23 cellular contexts compared by ENCODE assay signal in genomic region chr3:13521309-13521708, GRCh38. TPM values are rescaled to one million over a fixed set of nuclear protein-coding genes. Genes with fewer than 3 reads are reported as not detected.
DNase-seq lines count a peak whose midpoint lies in the region; ATAC-seq, FAIRE-seq and TF ChIP-seq lines count a peak whose summit lies in the region.
"Had no signal": no experiment of that assay in that cellular context is flagged by ENCODE, and none has a peak within 500 bp of the region (broad histone marks: within the 10 kb centered on the region; RNA-seq: fewer than 3 reads in every experiment).

No MANE protein-coding gene starts in this region.

- H4K5ac ChIP-seq in H1 (ENCODE audit: insufficient read length, low read depth, low read length) = no peak overlapping the region

- DNase-seq in K562 (ENCODE audit: extremely low read depth in 1 of 4, low spot score in 3 of 4) = no peak
- no peak for DNase-seq in H1 (ENCODE audit: low read depth in 1 of 2, low spot score in 2 of 2)
- no peak for DNase-seq in upper lobe of right lung
- DNase-seq in brain microvascular endothelial cell = no peak
- DNase-seq: 8988T; ACHN; BE2C; C1 segment of cervical spinal cord; Caco-2; Calu3; CD4-positive, alpha-beta T cell; CD8-positive, alpha-beta T cell; DMS79 treated with DMSO at 0.1 percent for 48 hours; GF-D8 had no signal

- H3K18ac ChIP-seq in H1 (ENCODE audit: extremely low read depth, low read length) = no peak overlapping the region

- no peak for FAIRE-seq in K562 (lab: Jason Lieb, UNC)
- no peak for FAIRE-seq in H1 (lab: Jason Lieb, UNC)
- FAIRE-seq: A204.1, D721Med, G401.6, GM12891, GM19239 had no signal

- peaks cover 43 to 62% of the 10 kb centered on the region in 2 experiments for H3K27me3 ChIP-seq in K562 (ENCODE audit: control insufficient read depth in 2 of 2, insufficient read depth in 2 of 2, low read length in 2 of 2)
- H3K27me3 ChIP-seq in H1 (replicated peaks in 1 of 4; ENCODE audit: control insufficient read depth in 3 of 4, extremely low read depth in 1 of 4, insufficient read depth in 3 of 4, low read length in 3 of 4) = no peaks in the 10 kb centered on the region; a peak in 1 of 7 replicates
- no peaks in the 10 kb centered on the region for H3K27me3 ChIP-seq in upper lobe of right lung
- no peaks in the 10 kb centered on the region for H3K27me3 ChIP-seq in brain microvascular endothelial cell (replicated peaks)
- H3K27me3 ChIP-seq: BE2C, BLaER1 had no signal

- H3K9me1 ChIP-seq in K562 (ENCODE audit: control insufficient read depth, insufficient read depth, low read length) = no peaks in the 10 kb centered on the region

- no peak overlapping the region for H3K4ac ChIP-seq in H1 (replicated peaks; ENCODE audit: insufficient read length, low read depth, low read length)

- no peak overlapping the region for H2BK120ac ChIP-seq in H1 (replicated peaks; ENCODE audit: low read depth, low read length)

- H2BK15ac ChIP-seq in H1 (ENCODE audit: low read length) = peak overlapping the region; percentile 16; the same call in 1 of the 2 replicates

- H3K79me1 ChIP-seq in H1 (ENCODE audit: low read depth, low read length) = no peaks in the 10 kb centered on the region

- TF ChIP-seq CTCF in HEK293 (tag by site-specific recombination; IDR thresholded peaks at IDR 0.05) (no peak), K562 (IDR thresholded peaks at IDR 0.05 in 2 of 3, conservative IDR thresholded peaks at IDR 0.05 in 1 of 3; ENCODE audit: insufficient read depth in 2 of 3, low read depth in 1 of 3, low read length in 3 of 3) (no peak), H1 (IDR thresholded peaks at IDR 0.05; ENCODE audit: control extremely low read depth in 1 of 3, insufficient read depth in 1 of 3, low read depth in 1 of 3, low read length in 3 of 3) (no peak), upper lobe of right lung (IDR thresholded peaks at IDR 0.05) (no peak), brain microvascular endothelial cell (IDR thresholded peaks at IDR 0.05; ENCODE audit: low read depth, low read length, missing control alignments) (no peak)

- no peak overlapping the region for H2BK12ac ChIP-seq in H1 (ENCODE audit: low read depth, low read length)

- H4K8ac ChIP-seq in H1 (ENCODE audit: extremely low read depth, insufficient read depth, low read length) = no peak overlapping the region

- POLR2A ChIA-PET in HEK293 (lab: Yijun Ruan, JAX) (no interaction called here), K562 (lab: Yijun Ruan, JAX) (interaction anchor here (0.7 kb wide), 1 partner anchor 47 kb away, joined by 3 read pairs; no protein-coding TSS in a partner anchor), H1 (lab: Charles Lee; ENCODE audit: partially characterized antibody) (no interaction called here)

- H3K56ac ChIP-seq in H1 (replicated peaks; ENCODE audit: insufficient read length, low read depth, low read length) = no peak overlapping the region

- H3K14ac ChIP-seq in H1 (ENCODE audit: insufficient read length) = no peak overlapping the region

- H3K36me3 ChIP-seq in HEK293 (ENCODE audit: control insufficient read depth in 2 of 2, insufficient read depth in 1 of 2, low read length in 2 of 2) = no peaks in the 10 kb centered on the region
- H3K36me3 ChIP-seq in K562 (ENCODE audit: control insufficient read depth, insufficient read depth, low read length) = no peaks in the 10 kb centered on the region
- H3K36me3 ChIP-seq in H1 (ENCODE audit: control insufficient read depth in 2 of 4, insufficient read depth in 4 of 4, low read length in 3 of 4) = no peaks in the 10 kb centered on the region
- no peaks in the 10 kb centered on the region for H3K36me3 ChIP-seq in upper lobe of right lung
- no peaks in the 10 kb centered on the region for H3K36me3 ChIP-seq in brain microvascular endothelial cell (replicated peaks)
- H3K36me3 ChIP-seq: BE2C, BLaER1 had no signal

- H3K9me3 ChIP-seq in HEK293 (ENCODE audit: control insufficient read depth, insufficient read depth, low read depth, low read length) = no peaks in the 10 kb centered on the region
- no peaks in the 10 kb centered on the region for H3K9me3 ChIP-seq in K562 (replicated peaks; ENCODE audit: control insufficient read depth, insufficient read depth, low read depth, low read length)
- peaks cover 0 to 2% of the 10 kb centered on the region in 2 experiments; a peak in 1 of 4 replicates for H3K9me3 ChIP-seq in H1 (ENCODE audit: insufficient read depth in 2 of 2, low read depth in 1 of 2, low read length in 1 of 2)
- no peaks in the 10 kb centered on the region for H3K9me3 ChIP-seq in upper lobe of right lung
- H3K9me3 ChIP-seq: BE2C, BLaER1, Caco-2 had no signal

- in situ Hi-C loops in K562 (cut with MboI) (no loop called here), brain microvascular endothelial cell (cut with HindIII; ENCODE audit: low pct_ligation_motif_present, low sequenced_read_pairs) (loop anchor here (25.0 kb wide), 1 partner anchor 116 kb away; no protein-coding TSS in a partner anchor)

- H2AFZ ChIP-seq in K562 (ENCODE audit: low read depth, low read length) = no peak overlapping the region
- H2AFZ ChIP-seq in H1 (ENCODE audit: low read length) = no peak overlapping the region

- H3K4me1 ChIP-seq in HEK293 (ENCODE audit: control insufficient read depth, insufficient read depth, low read length) = no peaks in the 10 kb centered on the region
- H3K4me1 ChIP-seq in K562 (replicated peaks in 1 of 2; ENCODE audit: control insufficient read depth in 2 of 2, insufficient read depth in 2 of 2, low read length in 2 of 2) = peaks cover 0 to 19% of the 10 kb centered on the region in 2 experiments; a peak in 2 of 5 replicates
- peaks cover 0 to 8% (median 5%) of the 10 kb centered on the region in 4 experiments; a peak in 5 of 7 replicates for H3K4me1 ChIP-seq in H1 (replicated peaks in 1 of 4; ENCODE audit: control insufficient read depth in 3 of 4, insufficient read depth in 4 of 4, low read length in 3 of 4)
- H3K4me1 ChIP-seq in upper lobe of right lung = no peaks in the 10 kb centered on the region
- H3K4me1 ChIP-seq: BE2C had no signal

- BruUV-seq in K562 (replicated peaks; lab: Mats Ljungman, UMichigan) = no TSS peak

- TF ChIP-seq EP300 in K562 (IDR thresholded peaks at IDR 0.05; ENCODE audit: low read length) (no peak), H1 (IDR thresholded peaks at IDR 0.05; ENCODE audit: borderline replicate concordance in 1 of 2, low read depth in 2 of 2, low read length in 2 of 2) (no peak)

- H3K79me2 ChIP-seq in K562 (ENCODE audit: control insufficient read depth, insufficient read depth, low read length) (no peaks in the 10 kb centered on the region), H1 (ENCODE audit: control insufficient read depth in 1 of 2, insufficient read depth in 2 of 2, low read length in 2 of 2) (no peaks in the 10 kb centered on the region)

- H3K4me3 ChIP-seq in HEK293 (ENCODE audit: low read depth, low read length) (no peak overlapping the region), K562 (no peak overlapping the region), H1 (ENCODE audit: extremely low read depth in 1 of 4, insufficient read depth in 2 of 4, low read depth in 3 of 4, low read length in 4 of 4) (no peak overlapping the region), upper lobe of right lung (no peak overlapping the region), brain microvascular endothelial cell (ENCODE audit: low read depth, low read length) (no peak overlapping the region)
- H3K4me3 ChIP-seq: BLaER1 had no signal

- no peak overlapping the region for H2BK5ac ChIP-seq in H1 (ENCODE audit: low read depth, low read length)

- H3K4me2 ChIP-seq in K562 (ENCODE audit: insufficient read depth, low read length) (no peak overlapping the region), H1 (ENCODE audit: insufficient read depth in 1 of 2, low read depth in 2 of 2, low read length in 2 of 2) (no peak overlapping the region)
- H3K4me2 ChIP-seq: BLaER1 had no signal

- ATAC-seq in K562 (no peak), upper lobe of right lung (no peak), HG03432 (IDR thresholded peaks at IDR 0.05; ENCODE audit: unreplicated experiment) (no peak)
- ATAC-seq: CD8-positive, alpha-beta T cell had no signal

- no peak overlapping the region for H2AK5ac ChIP-seq in H1 (ENCODE audit: low read depth, low read length)

- no peak overlapping the region for H3K9ac ChIP-seq in K562 (ENCODE audit: insufficient read depth in 1 of 2, low read depth in 2 of 2, low read length in 2 of 2)
- H3K9ac ChIP-seq in H1 (replicated peaks in 1 of 4; ENCODE audit: extremely low read depth in 1 of 4, low read depth in 3 of 4, low read length in 3 of 4) = no peak overlapping the region
- H3K9ac ChIP-seq: BLaER1 had no signal

- 3% methylated on average over 6 of the region's 6 CpGs for WGBS in K562 (ENCODE audit: insufficient coverage, low coverage, missing lambda C conversion rate)
- WGBS in H1 (ENCODE audit: extremely low coverage in 1 of 2, insufficient coverage in 1 of 2, insufficient read length in 1 of 2, insufficient replicate concordance in 2 of 2, low coverage in 1 of 2, low lambda C conversion rate in 2 of 2, missing lambda C conversion rate in 1 of 2), 2 experiments = 89% methylated on average over 6 of the region's 6 CpGs; no CpG with 5 or more reads in 1 of the 2 experiments

- H3K27ac ChIP-seq in HEK293 (ENCODE audit: extremely low read depth, low read depth, low read length) (no peak overlapping the region), K562 (ENCODE audit: extremely low read depth, low read depth, low read length) (no peak overlapping the region), H1 (ENCODE audit: low read depth, low read length) (no peak overlapping the region), upper lobe of right lung (no peak overlapping the region), brain microvascular endothelial cell (no peak overlapping the region)
- H3K27ac ChIP-seq: BLaER1 had no signal

- CTCF ChIA-PET in HEK293 (lab: Yijun Ruan, JAX) = no interaction called here
- CTCF ChIA-PET in K562 (lab: Yijun Ruan, JAX; ENCODE audit: low intra/inter-chr PET ratio) = no interaction called here
- CTCF ChIA-PET in H1 (lab: Charles Lee; ENCODE audit: partially characterized antibody) = interaction anchor here (2.2 to 51.2 kb wide), 3 partner anchors 14 to 127 kb away, joined by 10 to 856 read pairs (median 14); no protein-coding TSS in a partner anchor

- intact Hi-C loops in K562 (cut with micrococcal nuclease) (no loop called here), upper lobe of right lung (cut with DNase I) (no loop called here)

- H3K23me2 ChIP-seq in H1 (ENCODE audit: low read depth, low read length) = no peaks in the 10 kb centered on the region

- H2BK20ac ChIP-seq in H1 (ENCODE audit: low read length) = no peak overlapping the region

- no peak for TF ChIP-seq RAD21 in K562 (CRISPR knock-in tag; conservative IDR thresholded peaks at IDR 0.05 in 1 of 2, IDR thresholded peaks at IDR 0.05 in 1 of 2)
- no peak for TF ChIP-seq RAD21 in H1 (IDR thresholded peaks at IDR 0.05 in 1 of 2, conservative IDR thresholded peaks at IDR 0.05 in 1 of 2; ENCODE audit: low read depth in 2 of 2, low read length in 2 of 2)

- no peak overlapping the region for H3K23ac ChIP-seq in H1 (ENCODE audit: insufficient read length)

- TF ChIP-seq POLR2A in K562 (conservative IDR thresholded peaks at IDR 0.05) (no peak), H1 (IDR thresholded peaks at IDR 0.05; ENCODE audit: control extremely low read depth in 1 of 2, low read depth in 2 of 2, low read length in 2 of 2) (no peak)

- H4K20me1 ChIP-seq in K562 (replicated peaks; ENCODE audit: control insufficient read depth, insufficient read depth, low read length) (no peaks in the 10 kb centered on the region; the same call in 1 of the 2 replicates), H1 (replicated peaks in 1 of 2; ENCODE audit: control insufficient read depth in 1 of 2, insufficient read depth in 2 of 2, low read length in 2 of 2) (peaks cover 0 to 2% of the 10 kb centered on the region in 2 experiments)
- H4K20me1 ChIP-seq: BLaER1 had no signal

- H4K91ac ChIP-seq in H1 (replicated peaks; ENCODE audit: insufficient read length, low read length) = no peak overlapping the region

RNA-seq across cellular contexts. Expression of gene FBLN2, which starts 27.6 kb away (rescaled TPM):
- total RNA-seq in K562 (2011; cell fraction: chromatin; rRNA removed; ENCODE audit: low replicate concordance) = 0.32 and 0.72 TPM in 2 replicates
- total RNA-seq in K562 (2011; cell fraction: nucleolus; rRNA removed) = 0.53 and 1.5 TPM in 2 replicates
- 0.15 and 0.23 TPM in 2 replicates for total RNA-seq in K562 (2011; cell fraction: nucleoplasm; rRNA removed)
- not detected in 2 replicates for total RNA-seq in K562 (2014; rRNA removed)
- not detected in 2 replicates for total RNA-seq in K562 (2014; rRNA removed; fragmentation: Illumina TruSeq; extraction: Trizol)
- not detected in 2 replicates for total RNA-seq in K562 (2015; rRNA removed; fragmentation: Illumina TruSeq; extraction: Trizol)
- total RNA-seq in K562 (2021) = 0.04 and 0.13 TPM in 2 replicates
- 0.10 and 0.14 TPM in 2 replicates for polyA plus RNA-seq in K562 (2011; rRNA removed)
- 0.18 and 0.64 TPM in 2 replicates for polyA plus RNA-seq in K562 (2011; cell fraction: cytosol; rRNA removed)
- 0.11 and 0.82 TPM in 2 replicates for polyA plus RNA-seq in K562 (2011; cell fraction: nucleus; rRNA removed)
- polyA plus RNA-seq in K562 (2012) = 0.04 and 0.08 TPM in 2 replicates
- not detected in 2 replicates for polyA plus RNA-seq in K562 (2014; fragmentation: Illumina TruSeq; extraction: Trizol)
- not detected for polyA plus RNA-seq in K562 (2014; fragmentation: Nextera tagmentation; extraction: Ambion mirVana)
- polyA plus RNA-seq in K562 (2014; rRNA removed) = 0.03 TPM in 1 of 2 replicates, not detected in the other
- 0.21 TPM in 1 of 2 replicates, not detected in the other for polyA minus RNA-seq in K562 (2011; rRNA and poly(A)+ RNA removed)
- polyA minus RNA-seq in K562 (2011; cell fraction: cytosol; rRNA and poly(A)+ RNA removed) = 0.19 TPM in 1 of 2 replicates, not detected in the other
- polyA minus RNA-seq in K562 (2011; cell fraction: nucleus; rRNA and poly(A)+ RNA removed) = 0.11 and 0.13 TPM in 2 replicates
- total RNA-seq in H1 (2021; fragmentation: NEBNext Ultra II Directional; extraction: Animal tissue kit (Norgen Biotek cat#: 25700)) = 15.5 and 17.4 TPM in 2 replicates
- 24.2 and 26.5 TPM in 2 replicates for polyA plus RNA-seq in H1 (2011; rRNA removed)
- polyA plus RNA-seq in H1 (2011; cell fraction: cytosol; rRNA removed) = 18.1 TPM
- polyA plus RNA-seq in H1 (2011; cell fraction: nucleus; rRNA removed) = 23.2 TPM
- 7.5 to 15.3 TPM (median 12.9 TPM) in 4 replicates for polyA plus RNA-seq in H1 (2012, experiment 1 of 2)
- polyA plus RNA-seq in H1 (2012, experiment 2 of 2) = 12.0 TPM
- 42.7 TPM for polyA plus RNA-seq in H1 (2013, experiment 1 of 2)
- 31.4 TPM for polyA plus RNA-seq in H1 (2013, experiment 2 of 2)
- polyA minus RNA-seq in H1 (2011; rRNA and poly(A)+ RNA removed) = 9.5 and 12.2 TPM in 2 replicates
- polyA minus RNA-seq in H1 (2011; cell fraction: cytosol; rRNA and poly(A)+ RNA removed) = 17.5 TPM
- polyA minus RNA-seq in H1 (2011; cell fraction: nucleus; rRNA and poly(A)+ RNA removed) = 6.6 TPM
- 32.9 TPM for total RNA-seq in upper lobe of right lung
- total RNA-seq: Calu3 had no signal
- polyA plus RNA-seq: CD14-positive monocyte had no signal

RNA-seq across cellular contexts. Expression of gene HDAC11, which starts 41.2 kb away (rescaled TPM):
- 2.7 and 8.1 TPM in 2 replicates for total RNA-seq in K562 (2011; cell fraction: chromatin; rRNA removed; ENCODE audit: low replicate concordance)
- total RNA-seq in K562 (2011; cell fraction: nucleolus; rRNA removed) = 7.7 and 8.8 TPM in 2 replicates
- total RNA-seq in K562 (2011; cell fraction: nucleoplasm; rRNA removed) = 5.1 and 6.9 TPM in 2 replicates
- total RNA-seq in K562 (2014; rRNA removed) (4.1 and 8.2 TPM in 2 replicates), K562 (2014; rRNA removed; fragmentation: Illumina TruSeq; extraction: Trizol) (2.5 and 3.1 TPM in 2 replicates), K562 (2015; rRNA removed; fragmentation: Illumina TruSeq; extraction: Trizol) (4.6 TPM in 2 replicates), K562 (2021) (4.6 and 6.0 TPM in 2 replicates), upper lobe of right lung (15.0 TPM)
- polyA plus RNA-seq in K562 (2011; rRNA removed) (4.6 and 6.4 TPM in 2 replicates), K562 (2014; fragmentation: Illumina TruSeq; extraction: Trizol) (4.5 and 4.9 TPM in 2 replicates), K562 (2014; fragmentation: Nextera tagmentation; extraction: Ambion mirVana) (1 to 10 TPM in 1 of 2 experiments, under 1 TPM in 1; 0.60 to 1.2 TPM), K562 (2014; rRNA removed) (5.0 and 7.9 TPM in 2 replicates), H1 (2011; rRNA removed) (6.8 and 7.7 TPM in 2 replicates)
- polyA plus RNA-seq in K562 (2011; cell fraction: cytosol; rRNA removed) = 6.6 and 7.2 TPM in 2 replicates
- polyA plus RNA-seq in K562 (2011; cell fraction: nucleus; rRNA removed) = 4.0 and 4.1 TPM in 2 replicates
- polyA plus RNA-seq in K562 (2012) = 6.2 and 9.2 TPM in 2 replicates
- 3.7 and 4.3 TPM in 2 replicates for polyA minus RNA-seq in K562 (2011; rRNA and poly(A)+ RNA removed)
- 2.7 and 3.1 TPM in 2 replicates for polyA minus RNA-seq in K562 (2011; cell fraction: cytosol; rRNA and poly(A)+ RNA removed)
- 2.4 and 4.4 TPM in 2 replicates for polyA minus RNA-seq in K562 (2011; cell fraction: nucleus; rRNA and poly(A)+ RNA removed)
- 7.4 and 7.5 TPM in 2 replicates for total RNA-seq in H1 (2021; fragmentation: NEBNext Ultra II Directional; extraction: Animal tissue kit (Norgen Biotek cat#: 25700))
- polyA plus RNA-seq in H1 (2011; cell fraction: cytosol; rRNA removed) = 7.9 TPM
- polyA plus RNA-seq in H1 (2011; cell fraction: nucleus; rRNA removed) = 8.3 TPM
- 6.0 to 17.0 TPM (median 10.6 TPM) in 4 replicates for polyA plus RNA-seq in H1 (2012, experiment 1 of 2)
- 20.4 TPM for polyA plus RNA-seq in H1 (2012, experiment 2 of 2)
- polyA plus RNA-seq in H1 (2013, experiment 1 of 2) = 5.8 TPM
- polyA plus RNA-seq in H1 (2013, experiment 2 of 2) = 6.0 TPM
- 5.5 and 9.7 TPM in 2 replicates for polyA minus RNA-seq in H1 (2011; rRNA and poly(A)+ RNA removed)
- polyA minus RNA-seq in H1 (2011; cell fraction: cytosol; rRNA and poly(A)+ RNA removed) = 5.5 TPM
- 6.2 TPM for polyA minus RNA-seq in H1 (2011; cell fraction: nucleus; rRNA and poly(A)+ RNA removed)

Comparison
In these comparisons a context has a peak if more than half of its experiments do, and no peak if none do; other contexts are left out.
1. Of the 44 proteins assayed by ChIP-seq in both K562 and HEK293: peak only in K562: none; only in HEK293: none; in both: ZNF146; in neither: 43.